ENCODE assay signal across 1 cellular context in the genomic region with DNA sequence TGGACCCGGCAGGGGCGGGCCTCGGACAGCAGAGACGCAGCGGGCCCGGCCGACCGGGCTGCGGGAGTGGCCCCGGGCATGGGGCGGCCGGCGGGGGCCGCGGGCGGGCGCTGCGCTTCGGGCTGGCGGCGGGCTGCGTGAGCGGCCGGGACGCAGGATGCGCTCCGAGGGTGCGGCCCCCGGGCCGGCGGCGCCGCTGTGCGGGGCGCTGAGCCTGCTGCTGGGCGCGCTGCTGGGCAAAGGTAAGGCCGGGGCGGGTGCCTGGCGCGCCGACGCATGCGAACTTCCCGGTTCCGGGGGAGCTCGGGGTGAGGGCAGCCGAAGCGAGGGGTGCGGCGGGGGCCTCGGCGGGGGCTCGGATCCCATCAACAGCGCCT.
TF ChIP-seq lines count a peak whose summit lies in the region.

No MANE protein-coding gene starts in this region.

TF ChIP-seq in GM23338, 12 proteins besides CTCF, POLR2A, EP300 and RAD21 (continued from another document):
- TF ChIP-seq, protein P1, sequence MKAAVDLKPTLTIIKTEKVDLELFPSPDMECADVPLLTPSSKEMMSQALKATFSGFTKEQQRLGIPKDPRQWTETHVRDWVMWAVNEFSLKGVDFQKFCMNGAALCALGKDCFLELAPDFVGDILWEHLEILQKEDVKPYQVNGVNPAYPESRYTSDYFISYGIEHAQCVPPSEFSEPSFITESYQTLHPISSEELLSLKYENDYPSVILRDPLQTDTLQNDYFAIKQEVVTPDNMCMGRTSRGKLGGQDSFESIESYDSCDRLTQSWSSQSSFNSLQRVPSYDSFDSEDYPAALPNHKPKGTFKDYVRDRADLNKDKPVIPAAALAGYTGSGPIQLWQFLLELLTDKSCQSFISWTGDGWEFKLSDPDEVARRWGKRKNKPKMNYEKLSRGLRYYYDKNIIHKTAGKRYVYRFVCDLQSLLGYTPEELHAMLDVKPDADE (IDR thresholded peaks at IDR 0.05) = no peak
- TF ChIP-seq POLR2AphosphoS5 (IDR thresholded peaks at IDR 0.05; ENCODE audit: low read depth) = no peak
